ENCODE assay signal across 28 cellular contexts in genomic region chrX:123809854-123810375, GRCh38.
"Had no signal": no experiment of that assay in that cellular context is flagged by ENCODE, and none has a peak within 500 bp of the region (broad histone marks: within the 10 kb centered on the region; RNA-seq: fewer than 3 reads in every experiment).

No MANE protein-coding gene starts in this region.

- ATAC-seq: activated T-cell treated with anti-CD3 and anti-CD28 coated beads, Interleukin-2, amount 50 U/mL, for 4 hours; activated T-helper 17 cell treated with anti-CD3 and anti-CD28 coated beads, Interleukin-2, amount 50 U/mL, for 72 hours had no signal

- H3K27me3 ChIP-seq: SJCRH30 had no signal

- H3K27ac Mint-ChIP-seq: activated CD4-positive, alpha-beta memory T cell treated with anti-CD3 and anti-CD28 coated beads for 36 hours; activated CD4-positive, alpha-beta T cell treated with anti-CD3 and anti-CD28 coated beads, Interleukin-2, amount 10 ng/mL, durations not matched to agents 7 days and 5 days; activated naive CD4-positive, alpha-beta T cell treated with anti-CD3 and anti-CD28 coated beads for 36 hours; activated naive CD8-positive, alpha-beta T cell; activated T-helper 17 cell treated with anti-CD3 and anti-CD28 coated beads, Interleukin-2, amount 50 U/mL, for 72 hours; brain had no signal

- H3K36me3 Mint-ChIP-seq: activated CD4-positive, alpha-beta memory T cell treated with anti-CD3 and anti-CD28 coated beads for 36 hours; activated naive CD8-positive, alpha-beta T cell; brain had no signal

- H3K27me3 Mint-ChIP-seq: activated CD4-positive, alpha-beta memory T cell treated with anti-CD3 and anti-CD28 coated beads for 36 hours; activated CD4-positive, alpha-beta T cell treated with anti-CD3 and anti-CD28 coated beads, Interleukin-2, amount 10 ng/mL, durations not matched to agents 7 days and 5 days; activated naive CD8-positive, alpha-beta T cell; activated T-helper 17 cell treated with anti-CD3 and anti-CD28 coated beads, Interleukin-2, amount 50 U/mL, for 72 hours; brain had no signal

- DNase-seq: activated CD4-positive, alpha-beta memory T cell treated with anti-CD3 and anti-CD28 coated beads for 36 hours; activated CD4-positive, alpha-beta T cell treated with anti-CD3 and anti-CD28 coated beads, Interleukin-2, amount 10 ng/mL, durations not matched to agents 7 days and 5 days; activated CD4-positive, CD25-positive, alpha-beta regulatory T cell; activated CD8-positive, alpha-beta memory T cell treated with anti-CD3 and anti-CD28 coated beads for 24 hours; activated gamma-delta T cell; activated naive CD4-positive, alpha-beta T cell treated with anti-CD3 and anti-CD28 coated beads for 36 hours; activated T-cell treated with anti-CD3 and anti-CD28 coated beads, Interleukin-2, amount 50 U/mL, for 4 hours; amygdala; IMR-90; KBM-7; NCI-H1092; NCI-H1417; NCI-H1930; NCI-H2107; NCI-H510A treated with DMSO at 0.1 percent for 48 hours; NCI-H69; NK-92 treated with Interleukin-12 subunit alpha and Interleukin-12 subunit beta, amount 100 ng/mL, for 24 hours; OCI-M1; Right ventricle myocardium superior; SJCRH30; SK-N-SH; T-helper 1 cell had no signal

- H3K4me2 ChIP-seq: SK-N-SH had no signal

- H3K36me3 ChIP-seq: SJCRH30 had no signal

- H3K4me1 Mint-ChIP-seq: activated CD4-positive, alpha-beta T cell treated with anti-CD3 and anti-CD28 coated beads, Interleukin-2, amount 10 ng/mL, durations not matched to agents 7 days and 5 days; activated T-helper 17 cell treated with anti-CD3 and anti-CD28 coated beads, Interleukin-2, amount 50 U/mL, for 72 hours; brain had no signal

- H3K9me2 ChIP-seq: SK-N-SH had no signal

- H3K4me3 Mint-ChIP-seq: activated CD4-positive, alpha-beta memory T cell treated with anti-CD3 and anti-CD28 coated beads for 36 hours; activated CD4-positive, alpha-beta T cell treated with anti-CD3 and anti-CD28 coated beads, Interleukin-2, amount 10 ng/mL, durations not matched to agents 7 days and 5 days; activated naive CD4-positive, alpha-beta T cell treated with anti-CD3 and anti-CD28 coated beads for 36 hours; activated naive CD8-positive, alpha-beta T cell; activated T-cell treated with anti-CD3 and anti-CD28 coated beads, Interleukin-2, amount 50 U/mL, for 4 hours; activated T-helper 17 cell treated with anti-CD3 and anti-CD28 coated beads, Interleukin-2, amount 50 U/mL, for 72 hours; brain had no signal

- H3K9me3 ChIP-seq: SJCRH30, SK-N-SH had no signal

- H3K27ac ChIP-seq: RWPE1, SJCRH30, VCaP had no signal

- FAIRE-seq: astrocyte had no signal

- H3K4me3 ChIP-seq: SJCRH30 had no signal

- H3K9me3 Mint-ChIP-seq: activated CD4-positive, alpha-beta memory T cell treated with anti-CD3 and anti-CD28 coated beads for 36 hours; activated CD4-positive, alpha-beta T cell treated with anti-CD3 and anti-CD28 coated beads, Interleukin-2, amount 10 ng/mL, durations not matched to agents 7 days and 5 days; activated naive CD4-positive, alpha-beta T cell treated with anti-CD3 and anti-CD28 coated beads for 36 hours; activated T-cell treated with anti-CD3 and anti-CD28 coated beads, Interleukin-2, amount 50 U/mL, for 4 hours; activated T-helper 17 cell treated with anti-CD3 and anti-CD28 coated beads, Interleukin-2, amount 50 U/mL, for 72 hours had no signal

- H3K4me1 ChIP-seq: SJCRH30 had no signal
